In the genomic region with DNA sequence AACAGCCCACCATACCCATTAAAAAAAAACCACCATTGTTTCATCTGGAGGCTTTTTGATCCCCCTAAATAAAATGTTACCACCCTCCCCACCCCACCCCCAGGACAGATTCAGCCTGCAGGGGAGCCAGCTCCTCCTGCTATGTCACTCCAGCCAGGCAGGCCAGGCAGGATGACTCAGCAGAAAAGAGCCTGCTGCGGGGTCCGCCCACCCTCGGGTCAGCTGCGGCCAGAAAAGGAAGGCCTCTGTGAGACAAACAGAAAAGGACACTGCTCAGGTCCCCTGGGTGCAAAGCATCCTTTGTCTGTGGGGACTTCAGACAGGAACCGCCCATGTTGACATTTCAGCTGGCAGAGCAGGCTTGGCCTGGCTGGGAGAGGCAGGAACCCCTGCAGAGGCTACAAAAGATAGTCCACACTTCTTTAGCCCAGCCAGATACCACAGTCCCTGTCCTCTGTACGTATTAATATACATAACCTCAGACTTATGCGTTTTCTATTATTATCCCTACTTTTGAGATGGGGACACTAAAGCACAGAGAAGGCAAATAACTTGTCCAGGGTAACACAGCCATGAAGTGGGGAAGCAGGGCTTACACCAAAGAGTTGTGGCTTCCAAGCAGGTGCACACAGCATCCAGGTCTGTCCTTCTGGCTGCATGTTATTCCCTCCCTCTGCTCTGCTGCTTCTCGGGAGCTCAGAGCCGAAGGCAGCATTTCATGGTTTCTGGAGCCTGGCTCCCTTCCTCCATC, we compare ENCODE assay signal across 8 cellular contexts.
DNase-seq lines count a peak whose midpoint lies in the region; ATAC-seq and TF ChIP-seq lines count a peak whose summit lies in the region.

No MANE protein-coding gene starts in this region.

- POLR2A ChIA-PET in MCF 10A (lab: Yijun Ruan, JAX) = interaction anchor here (0.7 kb wide), 1 partner anchor 71 kb away, joined by 5 read pairs; no protein-coding TSS in a partner anchor

- H3K9me3 Mint-ChIP-seq in MCF 10A (ENCODE audit: unreplicated experiment) = no peaks in the 10 kb centered on the region

- BruUV-seq in MCF 10A (replicated peaks; lab: Mats Ljungman, UMichigan) = no TSS peak

- H3K27me3 ChIP-seq in ACC112 (ENCODE audit: insufficient read depth, low read length) (no peaks in the 10 kb centered on the region), stomach (no peaks in the 10 kb centered on the region)

- H3K4me1 Mint-ChIP-seq in MCF 10A (ENCODE audit: insufficient read depth, unreplicated experiment) = peaks cover 4% of the 10 kb centered on the region

- DNase-seq in NCI-H2081 (lab: John Stamatoyannopoulos, UW) (peak; percentile 68 to 86), MCF 10A (ENCODE audit: unreplicated experiment) (peak; percentile 69), inferior parietal cortex (ENCODE audit: extremely low spot score) (peak; percentile 87), stomach (peak; percentile 60), NCI-H2227 (lab: John Stamatoyannopoulos, UW; ENCODE audit: unreplicated experiment) (no peak)

- TF ChIP-seq EP300 in stomach (IDR thresholded peaks at IDR 0.05) = no peak

- CTCF ChIA-PET in MCF 10A (lab: Yijun Ruan, JAX) = interaction anchor here (0.7 to 1.3 kb wide), 2 partner anchors 110 to 1002 kb away, joined by 3 to 4 read pairs; no protein-coding TSS in a partner anchor

- H3K27me3 Mint-ChIP-seq in MCF 10A (ENCODE audit: insufficient read depth, unreplicated experiment) = no peaks in the 10 kb centered on the region

- no peaks in the 10 kb centered on the region for H3K36me3 Mint-ChIP-seq in MCF 10A (ENCODE audit: insufficient read depth, unreplicated experiment)

- intact Hi-C loops in MCF 10A (cut with micrococcal nuclease) = no loop called here
- intact Hi-C loops in stomach (cut with DNase I; ENCODE audit: low total_unique reads) = no loop called here

- H3K79me2 ChIP-seq in ACC112 (ENCODE audit: control insufficient read depth, insufficient read depth, low read length, unreplicated experiment) = no peaks in the 10 kb centered on the region

- H2AFZ ChIP-seq in ACC112 (ENCODE audit: low read length, unreplicated experiment) = peak overlapping the region; percentile 59

- TF ChIP-seq POLR2A in stomach (IDR thresholded peaks at IDR 0.05) = no peak

- H3K9me3 ChIP-seq in stomach = no peaks in the 10 kb centered on the region

- ATAC-seq in GM18907 (IDR thresholded peaks at IDR 0.05; ENCODE audit: unreplicated experiment) = peak; percentile 92
- ATAC-seq in HG02981 (IDR thresholded peaks at IDR 0.05; ENCODE audit: unreplicated experiment) = peak; percentile 78

- H3K4me3 Mint-ChIP-seq in MCF 10A (ENCODE audit: unreplicated experiment) = no peak overlapping the region

- peaks cover 19% of the 10 kb centered on the region for H3K4me1 ChIP-seq in ACC112 (ENCODE audit: control insufficient read depth, insufficient read depth, low read length, unreplicated experiment)
- peaks cover 11 to 24% (median 15%) of the 10 kb centered on the region in 4 donors for H3K4me1 ChIP-seq in stomach

- H3K27ac ChIP-seq in ACC112 (ENCODE audit: low read depth, low read length) (peak overlapping the region; percentile 81), stomach (peak overlapping the region in 4 of 5 donors; percentile 7 to 59 (median 37))

- no peaks in the 10 kb centered on the region for H3K36me3 ChIP-seq in ACC112 (ENCODE audit: insufficient read depth, low read length)
- H3K36me3 ChIP-seq in stomach = no peaks in the 10 kb centered on the region

- TF ChIP-seq CTCF in MCF 10A (IDR thresholded peaks at IDR 0.05; ENCODE audit: unreplicated experiment) = no peak
- no peak for TF ChIP-seq CTCF in stomach (IDR thresholded peaks at IDR 0.05)

- H3K4me3 ChIP-seq in ACC112 (ENCODE audit: low read depth, low read length) = no peak overlapping the region; the same call in 1 of the 2 replicates
- H3K4me3 ChIP-seq in stomach = no peak overlapping the region

- 20 to 35% (median 22%) methylated on average over 9 of the region's 9 CpGs for WGBS in stomach, 5 donors

- H3K27ac Mint-ChIP-seq in MCF 10A (ENCODE audit: low read depth, unreplicated experiment) = no peak overlapping the region
